1 cellular context compared by ENCODE assay signal in genomic region chr1:157963713-157964112, GRCh38.
A peak's percentile ranks its signal among the peaks of the same experiment; 100 is the strongest.
TF ChIP-seq lines count a peak whose summit lies in the region.

No MANE protein-coding gene starts in this region.

TF ChIP-seq in HEK293, 187 proteins besides CTCF, POLR2A, EP300 and RAD21 (continued from another document and continues in another):
- TF ChIP-seq ZNF280C (tag by site-specific recombination; IDR thresholded peaks at IDR 0.05), result no peak
- no peak for TF ChIP-seq ZNF544 (tag by site-specific recombination; IDR thresholded peaks at IDR 0.05)
- no peak for TF ChIP-seq ZNF76 (tag by site-specific recombination; IDR thresholded peaks at IDR 0.05; ENCODE audit: borderline replicate concordance, low read depth)
- TF ChIP-seq ZNF561 (tag by site-specific recombination; IDR thresholded peaks at IDR 0.05; ENCODE audit: borderline replicate concordance), result no peak
- TF ChIP-seq ZNF449 (tag by site-specific recombination; IDR thresholded peaks at IDR 0.05), result no peak
- TF ChIP-seq KLF9 (tag by site-specific recombination; IDR thresholded peaks at IDR 0.05; ENCODE audit: low read depth), result no peak
- TF ChIP-seq HOXA7 (CRISPR knock-in tag; IDR thresholded peaks at IDR 0.05; ENCODE audit: borderline replicate concordance), result no peak
- no peak for TF ChIP-seq GLIS2 (tag by site-specific recombination; IDR thresholded peaks at IDR 0.05)
- no peak for TF ChIP-seq ZNF335 (tag by site-specific recombination; conservative IDR thresholded peaks at IDR 0.05)
- no peak for TF ChIP-seq ZNF521 (tag by site-specific recombination; IDR thresholded peaks at IDR 0.05)
- TF ChIP-seq GLIS1 (tag by site-specific recombination; IDR thresholded peaks at IDR 0.05), result no peak
- TF ChIP-seq MYNN (tag by site-specific recombination; IDR thresholded peaks at IDR 0.05; ENCODE audit: borderline replicate concordance), result no peak
- TF ChIP-seq ZNF704 (tag by site-specific recombination; IDR thresholded peaks at IDR 0.05), result no peak
- TF ChIP-seq ZNF768 (tag by site-specific recombination; IDR thresholded peaks at IDR 0.05), result no peak
- TF ChIP-seq SCRT2 (tag by site-specific recombination; IDR thresholded peaks at IDR 0.05), result peak; percentile 72
- peak; percentile 71; the same call in 1 of the 2 replicates for TF ChIP-seq ZNF660 (tag by site-specific recombination; IDR thresholded peaks at IDR 0.05)
- peak; percentile 90 for TF ChIP-seq ZBTB17 (tag by site-specific recombination; IDR thresholded peaks at IDR 0.05)
- TF ChIP-seq ZNF23 (tag by site-specific recombination; IDR thresholded peaks at IDR 0.05; ENCODE audit: borderline replicate concordance), result no peak
- TF ChIP-seq ZNF701 (tag by site-specific recombination; IDR thresholded peaks at IDR 0.05), result peak; percentile 53; the same call in 1 of the 2 replicates
- TF ChIP-seq SP7 (tag by site-specific recombination; IDR thresholded peaks at IDR 0.05), result no peak
- peak; percentile 42; the same call in 1 of the 2 replicates for TF ChIP-seq SCRT1 (tag by site-specific recombination; IDR thresholded peaks at IDR 0.05; ENCODE audit: borderline replicate concordance)
- TF ChIP-seq ZNF10 (tag by site-specific recombination; IDR thresholded peaks at IDR 0.05), result no peak
- TF ChIP-seq ZNF341 (tag by site-specific recombination; IDR thresholded peaks at IDR 0.05; ENCODE audit: low read depth), result no peak
- TF ChIP-seq ZNF785 (tag by site-specific recombination; IDR thresholded peaks at IDR 0.05), result no peak
- TF ChIP-seq ZBTB6 (tag by site-specific recombination; IDR thresholded peaks at IDR 0.05), result no peak
- TF ChIP-seq FEZF1 (tag by site-specific recombination; IDR thresholded peaks at IDR 0.05), result no peak
- no peak for TF ChIP-seq ZNF692 (tag by site-specific recombination; IDR thresholded peaks at IDR 0.05)
- no peak for TF ChIP-seq ZNF221 (tag by site-specific recombination; IDR thresholded peaks at IDR 0.05; ENCODE audit: borderline replicate concordance)
- no peak for TF ChIP-seq ZNF600 (tag by site-specific recombination; IDR thresholded peaks at IDR 0.05)
- no peak for TF ChIP-seq ZNF585B (tag by site-specific recombination; IDR thresholded peaks at IDR 0.05)
- no peak for TF ChIP-seq GFI1B (tag by site-specific recombination; IDR thresholded peaks at IDR 0.05)
- TF ChIP-seq ZNF394 (tag by site-specific recombination; IDR thresholded peaks at IDR 0.05; ENCODE audit: borderline replicate concordance), result peak; percentile 70; the same call in 1 of the 2 replicates
- no peak for TF ChIP-seq MEIS1 (CRISPR knock-in tag; IDR thresholded peaks at IDR 0.05; ENCODE audit: borderline replicate concordance)
- no peak for TF ChIP-seq KLF10 (tag by site-specific recombination; IDR thresholded peaks at IDR 0.05)
- TF ChIP-seq EGR2 (tag by site-specific recombination; IDR thresholded peaks at IDR 0.05; ENCODE audit: low read depth), result peak; percentile 87
- TF ChIP-seq ZNF2 (tag by site-specific recombination; IDR thresholded peaks at IDR 0.05), result 0 out of 2 replicates have a peak, but pooled peaks have one; percentile 39
- no peak for TF ChIP-seq ZNF830 (tag by site-specific recombination; IDR thresholded peaks at IDR 0.05; ENCODE audit: low read depth)
- TF ChIP-seq ZNF26 (tag by site-specific recombination; IDR thresholded peaks at IDR 0.05), result no peak
- no peak for TF ChIP-seq ATF2 (tag by site-specific recombination; IDR thresholded peaks at IDR 0.05; ENCODE audit: low read depth)
- no peak for TF ChIP-seq ZNF155 (tag by site-specific recombination; IDR thresholded peaks at IDR 0.05)
- no peak for TF ChIP-seq KLF8 (tag by site-specific recombination; IDR thresholded peaks at IDR 0.05)
- no peak for TF ChIP-seq ZNF169 (tag by site-specific recombination; IDR thresholded peaks at IDR 0.05)
- no peak for TF ChIP-seq ZNF621 (tag by site-specific recombination; IDR thresholded peaks at IDR 0.05)
- no peak for TF ChIP-seq ZNF514 (tag by site-specific recombination; IDR thresholded peaks at IDR 0.05)
- TF ChIP-seq AEBP2 (tag by site-specific recombination; IDR thresholded peaks at IDR 0.05; ENCODE audit: borderline replicate concordance), result no peak
- no peak for TF ChIP-seq ZNF214 (tag by site-specific recombination; IDR thresholded peaks at IDR 0.05; ENCODE audit: borderline replicate concordance)
- no peak for TF ChIP-seq ZNF211 (tag by site-specific recombination; IDR thresholded peaks at IDR 0.05; ENCODE audit: low read depth)
- peak; percentile 89 for TF ChIP-seq ZFHX2 (tag by site-specific recombination; conservative IDR thresholded peaks at IDR 0.05)
- no peak for TF ChIP-seq ZNF398 (tag by site-specific recombination; IDR thresholded peaks at IDR 0.05)
- no peak for TF ChIP-seq ZSCAN5A (tag by site-specific recombination; IDR thresholded peaks at IDR 0.05)
- no peak for TF ChIP-seq ZNF610 (tag by site-specific recombination; IDR thresholded peaks at IDR 0.05; ENCODE audit: borderline replicate concordance)
- no peak for TF ChIP-seq MZF1 (tag by site-specific recombination; IDR thresholded peaks at IDR 0.05; ENCODE audit: borderline replicate concordance)
- no peak for TF ChIP-seq ZNF645 (tag by site-specific recombination; IDR thresholded peaks at IDR 0.05)
